8 cellular contexts compared by ENCODE assay signal in the genomic region with DNA sequence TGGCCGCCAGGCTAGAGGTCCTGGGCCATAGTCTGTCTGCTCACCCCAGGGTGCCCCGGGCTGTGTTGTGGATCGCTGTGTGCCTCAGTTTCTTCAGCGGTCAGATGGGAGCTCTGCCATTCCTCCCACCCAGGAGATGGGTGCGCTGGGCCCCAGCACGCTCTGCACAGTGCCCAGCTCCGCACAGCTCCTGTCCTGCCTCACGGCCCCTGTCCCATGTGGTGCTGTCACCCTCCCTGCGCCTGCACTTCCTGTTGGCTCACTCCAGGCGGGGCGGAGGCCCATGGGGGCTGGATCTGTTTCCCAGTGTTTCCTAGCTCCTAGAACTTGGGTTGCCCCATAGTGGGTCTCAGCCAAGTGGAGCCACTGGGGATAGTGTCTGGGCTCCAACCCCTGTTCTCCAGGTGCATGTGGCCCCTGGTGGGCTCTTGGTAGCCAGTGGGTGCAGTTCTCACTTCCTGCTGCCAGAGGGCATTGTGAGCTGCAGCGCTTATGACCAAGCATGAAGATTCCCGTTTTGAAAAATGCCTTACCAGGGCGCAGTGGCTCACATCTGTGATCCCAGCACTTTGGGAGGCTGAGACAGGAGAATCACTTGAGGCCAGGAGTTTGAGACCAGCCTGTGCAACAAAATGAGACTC.
A peak's percentile ranks its signal among the peaks of the same experiment; 100 is the strongest.
DNase-seq lines count a peak whose midpoint lies in the region; ATAC-seq and TF ChIP-seq lines count a peak whose summit lies in the region.

No MANE protein-coding gene starts in this region.

- whole genome bisulfite sequencing in tibial nerve, 2 donors, result 66 to 67% methylated on average over 11 to 12 of the region's 14 CpGs

- TF ChIP-seq CTCF in AG04449 (IDR thresholded peaks at IDR 0.05; ENCODE audit: insufficient read depth, low read length, missing control alignments) (peak; percentile 60), GM06990 (IDR thresholded peaks at IDR 0.05; ENCODE audit: insufficient read depth, low read length, poor library complexity, severe bottlenecking) (peak; percentile 48), tibial nerve (IDR thresholded peaks at IDR 0.05) (peak; percentile 29 to 58 (median 48))

- POLR2A ChIA-PET in AG04449 (lab: Yijun Ruan, JAX), result interaction anchor here (0.6 to 0.7 kb wide), 3 partner anchors 51 to 226 kb away, joined by 3 to 4 read pairs (median 3); no protein-coding TSS in a partner anchor

- CTCF ChIA-PET in AG04449 (lab: Yijun Ruan, JAX), result interaction anchor here (0.9 to 15.1 kb wide), 13 partner anchors 9 to 541 kb away, joined by 3 to 151 read pairs (median 3); no protein-coding TSS in a partner anchor

- H3K9me3 ChIP-seq in tibial nerve, result no peaks in the 10 kb centered on the region

- H3K4me3 ChIP-seq in AG04449 (ENCODE audit: low read depth, low read length) (no peak overlapping the region), GM06990 (replicated peaks; ENCODE audit: low read depth, low read length) (no peak overlapping the region), tibial nerve (no peak overlapping the region)

- H3K27me3 ChIP-seq in GM06990 (replicated peaks; ENCODE audit: control insufficient read depth, insufficient read depth, low read length) (no peaks in the 10 kb centered on the region), tibial nerve (no peaks in the 10 kb centered on the region)

- ATAC-seq in GM21423 (IDR thresholded peaks at IDR 0.05; ENCODE audit: unreplicated experiment), result no peak
- ATAC-seq in HG02588 (IDR thresholded peaks at IDR 0.05; ENCODE audit: unreplicated experiment), result no peak

- peaks cover 0 to 51% (median 26%) of the 10 kb centered on the region in 4 donors for H3K4me1 ChIP-seq in tibial nerve

- peaks cover 21% of the 10 kb centered on the region for H3K36me3 ChIP-seq in GM06990 (ENCODE audit: control insufficient read depth, insufficient read depth, low read length)
- peaks cover 0 to 65% (median 15%) of the 10 kb centered on the region in 3 donors for H3K36me3 ChIP-seq in tibial nerve

- TF ChIP-seq POLR2A in tibial nerve (IDR thresholded peaks at IDR 0.05), result no peak

- DNase-seq in AG04449 (ENCODE audit: low read depth, low spot score), result no peak
- DNase-seq in GM06990 (ENCODE audit: extremely low read depth, insufficient read length), result no peak
- peak; percentile 15 for DNase-seq in RPMI8226
- peak; percentile 56 for DNase-seq in germinal center (ENCODE audit: low spot score)
- no peak for DNase-seq in tibial nerve (ENCODE audit: low spot score in 2 of 2)
- DNase-seq in activated CD4-positive, CD25-positive, alpha-beta regulatory T cell (lab: John Stamatoyannopoulos, UW), result no peak

- no peak for TF ChIP-seq EP300 in tibial nerve (IDR thresholded peaks at IDR 0.05)

- no peak overlapping the region for H3K27ac ChIP-seq in tibial nerve

Comparison
In these comparisons a context has a peak if more than half of its experiments do, and no peak if none do; other contexts are left out.
1. DNase-seq: peak in RPMI8226 (single experiment) and germinal center (single experiment); none in AG04449 (single experiment), GM06990 (single experiment), tibial nerve (0 of 2) and activated CD4-positive, CD25-positive, alpha-beta regulatory T cell (0 of 4).
2. Peak in every context shown above with its lines, with median percentiles within 50 percentile points of each other: CTCF ChIP-seq.